8 cellular contexts compared by ENCODE assay signal in genomic region chr11:129331871-129332274, GRCh38. TPM values are rescaled to one million over a fixed set of nuclear protein-coding genes. Genes with fewer than 3 reads are reported as not detected.
DNase-seq lines count a peak whose midpoint lies in the region; ATAC-seq, FAIRE-seq and TF ChIP-seq lines count a peak whose summit lies in the region.

No MANE protein-coding gene starts in this region.

- FAIRE-seq in H1 (lab: Jason Lieb, UNC), result peak; percentile 85

- H3K4me3 Mint-ChIP-seq in activated CD8-positive, alpha-beta T cell treated with anti-CD3 and anti-CD28 coated beads, Interleukin-2, amount 10 ng/mL, durations not matched to agents 7 days and 5 days, result no peak overlapping the region

- no peak overlapping the region for H3K56ac ChIP-seq in H1 (replicated peaks; ENCODE audit: insufficient read length, low read depth, low read length)
- H3K56ac ChIP-seq in mesendoderm (ENCODE audit: low read length), result no peak overlapping the region

- no peak overlapping the region for H2BK20ac ChIP-seq in H1 (ENCODE audit: low read length)

- H3K27me3 Mint-ChIP-seq in activated CD8-positive, alpha-beta T cell treated with anti-CD3 and anti-CD28 coated beads, Interleukin-2, amount 10 ng/mL, durations not matched to agents 7 days and 5 days (ENCODE audit: low read depth), result peaks cover 2% of the 10 kb centered on the region

- POLR2A ChIA-PET in activated CD8-positive, alpha-beta T cell treated with anti-CD3 and anti-CD28 coated beads, Interleukin-2, amount 10 ng/mL, durations not matched to agents 7 days and 5 days (lab: Charles Lee), result no interaction called here
- POLR2A ChIA-PET in H1 (lab: Charles Lee; ENCODE audit: partially characterized antibody), result interaction anchor here (0.8 kb wide), 1 partner anchor 52 kb away, joined by 3 read pairs; no protein-coding TSS in a partner anchor

- H3K79me1 ChIP-seq in H1 (ENCODE audit: low read depth, low read length), result no peaks in the 10 kb centered on the region
- H3K79me1 ChIP-seq in mesendoderm (ENCODE audit: low read length), result no peaks in the 10 kb centered on the region

- no peak overlapping the region for H3K18ac ChIP-seq in H1 (ENCODE audit: extremely low read depth, low read length)
- H3K18ac ChIP-seq in mesendoderm (ENCODE audit: low read length), result no peak overlapping the region

- no peaks in the 10 kb centered on the region for H3K27me3 ChIP-seq in BE2C
- H3K27me3 ChIP-seq in H1 (replicated peaks in 1 of 4; ENCODE audit: control insufficient read depth in 3 of 4, extremely low read depth in 1 of 4, insufficient read depth in 3 of 4, low read length in 3 of 4), result no peaks in the 10 kb centered on the region
- no peaks in the 10 kb centered on the region for H3K27me3 ChIP-seq in mesendoderm (ENCODE audit: insufficient read depth, low read length, poor library complexity)

- CTCF ChIA-PET in activated CD8-positive, alpha-beta T cell treated with anti-CD3 and anti-CD28 coated beads, Interleukin-2, amount 10 ng/mL, durations not matched to agents 7 days and 5 days (lab: Charles Lee), result interaction anchor here (0.6 to 3.4 kb wide), 14 partner anchors 9 to 447 kb away, joined by 3 to 25 read pairs (median 4); no protein-coding TSS in a partner anchor
- CTCF ChIA-PET in H1 (lab: Charles Lee; ENCODE audit: partially characterized antibody), result interaction anchor here (0.6 to 7.4 kb wide), 22 partner anchors 16 to 440 kb away, joined by 3 to 88 read pairs (median 4); no protein-coding TSS in a partner anchor

- H3K9me3 ChIP-seq in BE2C, result no peaks in the 10 kb centered on the region
- no peaks in the 10 kb centered on the region for H3K9me3 ChIP-seq in H1 (ENCODE audit: insufficient read depth in 2 of 2, low read depth in 1 of 2, low read length in 1 of 2)

- no peak overlapping the region for H4K5ac ChIP-seq in H1 (ENCODE audit: insufficient read length, low read depth, low read length)
- H4K5ac ChIP-seq in mesendoderm (ENCODE audit: low read length), result no peak overlapping the region

- H3K4me1 Mint-ChIP-seq in activated CD8-positive, alpha-beta T cell treated with anti-CD3 and anti-CD28 coated beads, Interleukin-2, amount 10 ng/mL, durations not matched to agents 7 days and 5 days (ENCODE audit: low read depth), result no peaks in the 10 kb centered on the region

- H3K23ac ChIP-seq in H1 (ENCODE audit: insufficient read length) (no peak overlapping the region), mesendoderm (ENCODE audit: low read length) (no peak overlapping the region)

- H3K79me2 ChIP-seq in H1 (ENCODE audit: control insufficient read depth in 1 of 2, insufficient read depth in 2 of 2, low read length in 2 of 2) (no peaks in the 10 kb centered on the region), mesendoderm (ENCODE audit: control insufficient read depth, insufficient read depth, low read length) (no peaks in the 10 kb centered on the region)

- H4K8ac ChIP-seq in H1 (ENCODE audit: extremely low read depth, insufficient read depth, low read length) (no peak overlapping the region), mesendoderm (ENCODE audit: low read depth, low read length) (no peak overlapping the region)

- TF ChIP-seq CTCF in BE2C (IDR thresholded peaks at IDR 0.05; ENCODE audit: low read depth, low read length), result peak; percentile 78
- TF ChIP-seq CTCF in H1 (IDR thresholded peaks at IDR 0.05; ENCODE audit: control extremely low read depth in 1 of 3, insufficient read depth in 1 of 3, low read depth in 1 of 3, low read length in 3 of 3), result peak; percentile 93 to 95 (median 94)

- DNase-seq in BE2C, result peak; percentile 70
- DNase-seq in NCI-H748 treated with DMSO at 0.1 percent for 48 hours (lab: John Stamatoyannopoulos, UW), result peak; percentile 70
- peak; percentile 74 for DNase-seq in activated CD8-positive, alpha-beta T cell treated with anti-CD3 and anti-CD28 coated beads, Interleukin-2, amount 10 ng/mL, durations not matched to agents 7 days and 5 days
- peak; percentile 64 to 89 for DNase-seq in H1 (ENCODE audit: low read depth in 1 of 2, low spot score in 2 of 2)
- peak; percentile 90 for DNase-seq in mesendoderm
- peak; percentile 8 to 19 for DNase-seq in stimulated activated CD8-positive, alpha-beta memory T cell treated with anti-CD3 and anti-CD28 coated beads, Interleukin-15, amount 100 ng/mL, for 4 hours (ENCODE audit: low read depth in 2 of 2)

- H3K4ac ChIP-seq in H1 (replicated peaks; ENCODE audit: insufficient read length, low read depth, low read length), result no peak overlapping the region
- H3K4ac ChIP-seq in mesendoderm (ENCODE audit: low read depth, low read length), result no peak overlapping the region

- no peaks in the 10 kb centered on the region for H3K36me3 Mint-ChIP-seq in activated CD8-positive, alpha-beta T cell treated with anti-CD3 and anti-CD28 coated beads, Interleukin-2, amount 10 ng/mL, durations not matched to agents 7 days and 5 days (ENCODE audit: low read depth)

- H2AFZ ChIP-seq in H1 (ENCODE audit: low read length), result no peak overlapping the region

- H3K27ac ChIP-seq in H1 (ENCODE audit: low read depth, low read length), result no peak overlapping the region
- no peak overlapping the region for H3K27ac ChIP-seq in mesendoderm (ENCODE audit: low read depth, low read length)

- H3K4me2 ChIP-seq in H1 (ENCODE audit: insufficient read depth in 1 of 2, low read depth in 2 of 2, low read length in 2 of 2) (no peak overlapping the region), mesendoderm (ENCODE audit: low read length) (no peak overlapping the region)

- no peak overlapping the region for H2BK120ac ChIP-seq in H1 (replicated peaks; ENCODE audit: low read depth, low read length)
- no peak overlapping the region for H2BK120ac ChIP-seq in mesendoderm (ENCODE audit: low read depth, low read length)

- H2AK5ac ChIP-seq in H1 (ENCODE audit: low read depth, low read length), result no peak overlapping the region
- no peak overlapping the region for H2AK5ac ChIP-seq in mesendoderm (ENCODE audit: low read length)

- H3K14ac ChIP-seq in H1 (ENCODE audit: insufficient read length), result no peak overlapping the region

- no peak for TF ChIP-seq EP300 in H1 (IDR thresholded peaks at IDR 0.05; ENCODE audit: borderline replicate concordance in 1 of 2, low read depth in 2 of 2, low read length in 2 of 2)

- no peak overlapping the region for H3K27ac Mint-ChIP-seq in activated CD8-positive, alpha-beta T cell treated with anti-CD3 and anti-CD28 coated beads, Interleukin-2, amount 10 ng/mL, durations not matched to agents 7 days and 5 days

- no peaks in the 10 kb centered on the region for H3K23me2 ChIP-seq in H1 (ENCODE audit: low read depth, low read length)

- H4K91ac ChIP-seq in H1 (replicated peaks; ENCODE audit: insufficient read length, low read length), result no peak overlapping the region

- H4K20me1 ChIP-seq in H1 (replicated peaks in 1 of 2; ENCODE audit: control insufficient read depth in 1 of 2, insufficient read depth in 2 of 2, low read length in 2 of 2), result no peaks in the 10 kb centered on the region

- no peak overlapping the region for H2BK5ac ChIP-seq in H1 (ENCODE audit: low read depth, low read length)
- H2BK5ac ChIP-seq in mesendoderm (ENCODE audit: low read length), result no peak overlapping the region

- H3K4me1 ChIP-seq in BE2C (no peaks in the 10 kb centered on the region), H1 (replicated peaks in 1 of 4; ENCODE audit: control insufficient read depth in 3 of 4, insufficient read depth in 4 of 4, low read length in 3 of 4) (peaks cover 0 to 1% (median 0%) of the 10 kb centered on the region in 4 experiments; a peak in 1 of 7 replicates), mesendoderm (ENCODE audit: control insufficient read depth, low read depth, low read length) (no peaks in the 10 kb centered on the region)

- H3K9me3 Mint-ChIP-seq in activated CD8-positive, alpha-beta T cell treated with anti-CD3 and anti-CD28 coated beads, Interleukin-2, amount 10 ng/mL, durations not matched to agents 7 days and 5 days (ENCODE audit: insufficient read depth), result no peaks in the 10 kb centered on the region

- WGBS in H1 (ENCODE audit: extremely low coverage in 1 of 2, insufficient coverage in 1 of 2, insufficient read length in 1 of 2, insufficient replicate concordance in 2 of 2, low coverage in 1 of 2, low lambda C conversion rate in 2 of 2, missing lambda C conversion rate in 1 of 2), 2 experiments, result 25% methylated on average over 11 of the region's 11 CpGs; no CpG with 5 or more reads in 1 of the 2 experiments
- no CpG with 5 or more reads among the region's 11 CpGs for WGBS in mesendoderm (ENCODE audit: extremely low coverage, insufficient coverage, low lambda C conversion rate)

- ATAC-seq in GM19328 (IDR thresholded peaks at IDR 0.05; ENCODE audit: unreplicated experiment) (peak; percentile 81), HG03520 (IDR thresholded peaks at IDR 0.05; ENCODE audit: unreplicated experiment) (peak; percentile 72)
- peak; percentile 87 for ATAC-seq in activated CD8-positive, alpha-beta T cell treated with anti-CD3 and anti-CD28 coated beads, Interleukin-2, amount 10 ng/mL, durations not matched to agents 7 days and 5 days

- no peak for TF ChIP-seq POLR2A in H1 (IDR thresholded peaks at IDR 0.05; ENCODE audit: control extremely low read depth in 1 of 2, low read depth in 2 of 2, low read length in 2 of 2)

- TF ChIP-seq RAD21 in H1 (IDR thresholded peaks at IDR 0.05 in 1 of 2, conservative IDR thresholded peaks at IDR 0.05 in 1 of 2; ENCODE audit: low read depth in 2 of 2, low read length in 2 of 2), result peak; percentile 99 to 100

- H3K4me3 ChIP-seq in BE2C (ENCODE audit: low read depth, low read length) (no peak overlapping the region), H1 (ENCODE audit: extremely low read depth in 1 of 4, insufficient read depth in 2 of 4, low read depth in 3 of 4, low read length in 4 of 4) (no peak overlapping the region), mesendoderm (ENCODE audit: low read length) (no peak overlapping the region)

- H3K36me3 ChIP-seq in BE2C (no peaks in the 10 kb centered on the region), H1 (ENCODE audit: control insufficient read depth in 2 of 4, insufficient read depth in 4 of 4, low read length in 3 of 4) (no peaks in the 10 kb centered on the region), mesendoderm (ENCODE audit: control insufficient read depth, insufficient read depth, low read length) (no peaks in the 10 kb centered on the region)

- H2BK12ac ChIP-seq in H1 (ENCODE audit: low read depth, low read length), result no peak overlapping the region

- H2BK15ac ChIP-seq in H1 (ENCODE audit: low read length) (no peak overlapping the region), mesendoderm (replicated peaks; ENCODE audit: low read depth) (no peak overlapping the region)

- no peak overlapping the region for H3K9ac ChIP-seq in H1 (replicated peaks in 1 of 4; ENCODE audit: extremely low read depth in 1 of 4, low read depth in 3 of 4, low read length in 3 of 4)
- H3K9ac ChIP-seq in mesendoderm (ENCODE audit: low read length), result no peak overlapping the region

RNA-seq across cellular contexts. Expression of gene BARX2, which starts 43.8 kb away (rescaled TPM):
- polyA plus RNA-seq in BE2C (2012; ENCODE audit: insufficient read depth, insufficient read length, low read depth), result not detected
- not detected for total RNA-seq in activated CD8-positive, alpha-beta T cell treated with anti-CD3 and anti-CD28 coated beads, Interleukin-2, amount 10 ng/mL, durations not matched to agents 7 days and 5 days
- total RNA-seq in H1 (2021; fragmentation: NEBNext Ultra II Directional; extraction: Animal tissue kit (Norgen Biotek cat#: 25700)), result not detected in 2 replicates
- polyA plus RNA-seq in H1 (2011; rRNA removed), result not detected in 2 replicates
- polyA plus RNA-seq in H1 (2011; cell fraction: cytosol; rRNA removed), result not detected
- polyA plus RNA-seq in H1 (2011; cell fraction: nucleus; rRNA removed), result not detected
- not detected in 4 replicates for polyA plus RNA-seq in H1 (2012, experiment 1 of 2)
- polyA plus RNA-seq in H1 (2012, experiment 2 of 2), result not detected
- not detected for polyA plus RNA-seq in H1 (2013, experiment 1 of 2)
- not detected for polyA plus RNA-seq in H1 (2013, experiment 2 of 2)
- not detected in 2 replicates for polyA minus RNA-seq in H1 (2011; rRNA and poly(A)+ RNA removed)
- polyA minus RNA-seq in H1 (2011; cell fraction: cytosol; rRNA and poly(A)+ RNA removed), result not detected
- polyA minus RNA-seq in H1 (2011; cell fraction: nucleus; rRNA and poly(A)+ RNA removed), result not detected
- 0.01 TPM for polyA plus RNA-seq in mesendoderm (2013, experiment 1 of 2)
- not detected for polyA plus RNA-seq in mesendoderm (2013, experiment 2 of 2)

Comparison
In these comparisons a context has a peak if more than half of its experiments do, and no peak if none do; other contexts are left out.
1. DNase-seq: peak in every context shown above with its lines; median percentile 90 in mesendoderm; 76 in H1; 74 in activated CD8-positive, alpha-beta T cell treated with anti-CD3 and anti-CD28 coated beads, Interleukin-2, amount 10 ng/mL, durations not matched to agents 7 days and 5 days; 70 in BE2C; 70 in NCI-H748 treated with DMSO at 0.1 percent for 48 hours; 14 in stimulated activated CD8-positive, alpha-beta memory T cell treated with anti-CD3 and anti-CD28 coated beads, Interleukin-15, amount 100 ng/mL, for 4 hours.